Comparison of ENCODE assay signal across 8 cellular contexts in the genomic region with DNA sequence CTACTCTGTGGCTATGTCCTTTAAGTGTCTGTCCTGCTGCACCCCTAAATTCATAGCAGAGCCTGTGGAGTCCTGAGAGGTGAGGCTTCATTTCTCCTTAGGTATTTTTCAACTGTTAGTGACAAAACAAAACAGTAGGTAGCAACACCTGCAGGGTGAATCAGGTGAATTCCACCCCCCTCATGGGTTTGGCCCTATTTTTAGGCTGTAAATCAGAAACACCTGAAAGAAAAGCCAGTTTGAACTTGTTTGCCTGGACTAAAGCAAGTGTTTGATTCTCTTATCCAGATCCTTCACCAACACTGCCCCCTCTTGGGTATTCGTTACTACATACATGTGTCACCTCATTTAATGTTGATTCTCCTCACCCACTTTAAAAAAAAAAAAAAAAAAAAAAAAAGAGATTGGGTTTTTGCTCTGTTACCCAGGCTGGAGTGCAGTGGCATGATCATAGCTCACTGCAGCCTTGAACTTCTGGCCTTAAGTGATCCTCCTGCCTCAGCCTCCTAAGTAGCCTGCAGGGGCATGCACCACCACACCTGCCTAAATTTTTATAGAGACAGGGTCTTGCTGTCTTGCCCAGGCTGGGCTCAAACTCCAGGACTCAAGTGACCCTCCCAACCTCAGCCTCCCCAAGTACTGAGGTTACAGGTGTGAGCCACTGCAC. TPM values are rescaled to one million over a fixed set of nuclear protein-coding genes. Genes with fewer than 3 reads are reported as not detected.
DNase-seq lines count a peak whose midpoint lies in the region; ATAC-seq and TF ChIP-seq lines count a peak whose summit lies in the region.

No MANE protein-coding gene starts in this region.

- peak; percentile 64 for ATAC-seq in HG03175 (IDR thresholded peaks at IDR 0.05; ENCODE audit: unreplicated experiment)

- peak overlapping the region; percentile 20 for H3K27ac Mint-ChIP-seq in activated CD4-positive, alpha-beta memory T cell treated with anti-CD3 and anti-CD28 coated beads for 36 hours

- H3K4me1 ChIP-seq in A673 (ENCODE audit: insufficient read depth, low read length, poor library complexity, severe bottlenecking): no peaks in the 10 kb centered on the region

- H3K4me1 Mint-ChIP-seq in activated CD4-positive, alpha-beta memory T cell treated with anti-CD3 and anti-CD28 coated beads for 36 hours (ENCODE audit: low read depth): peaks cover 28% of the 10 kb centered on the region

- peak; percentile 72 for DNase-seq in A673 (ENCODE audit: low spot score)
- DNase-seq in GM03348 (ENCODE audit: low spot score): peak; percentile 79
- peak; percentile 55 to 74 for DNase-seq in NCI-H524 (lab: John Stamatoyannopoulos, UW)
- DNase-seq in activated CD4-positive, alpha-beta memory T cell treated with anti-CD3 and anti-CD28 coated beads for 36 hours: peak; percentile 24
- peak; percentile 87 for DNase-seq in fibroblast of the aortic adventitia (ENCODE audit: low read depth)
- DNase-seq in retinal pigment epithelial cell (ENCODE audit: low read depth): peak; percentile 58
- no peak for DNase-seq in posterior vena cava (ENCODE audit: low spot score)

- no peaks in the 10 kb centered on the region for H3K36me3 ChIP-seq in A673 (ENCODE audit: insufficient read depth, low read length, poor library complexity, severe bottlenecking)

- H3K36me3 Mint-ChIP-seq in activated CD4-positive, alpha-beta memory T cell treated with anti-CD3 and anti-CD28 coated beads for 36 hours: no peaks in the 10 kb centered on the region

- no peak overlapping the region for H3K4me3 Mint-ChIP-seq in activated CD4-positive, alpha-beta memory T cell treated with anti-CD3 and anti-CD28 coated beads for 36 hours

- H3K27me3 ChIP-seq in A673 (replicated peaks; ENCODE audit: insufficient read depth, low read depth, low read length, poor library complexity): no peaks in the 10 kb centered on the region

- peak; percentile 58 for TF ChIP-seq CTCF in A673 (conservative IDR thresholded peaks at IDR 0.05; ENCODE audit: low read depth, low read length)
- peak; percentile 55 for TF ChIP-seq CTCF in fibroblast of the aortic adventitia (IDR thresholded peaks at IDR 0.05; ENCODE audit: insufficient read depth, low read length)
- TF ChIP-seq CTCF in retinal pigment epithelial cell (conservative IDR thresholded peaks at IDR 0.05; ENCODE audit: low read depth, low read length): peak; percentile 58

- no peak overlapping the region for H3K27ac ChIP-seq in A673 (ENCODE audit: low read depth, low read length, poor library complexity, severe bottlenecking)

- BruUV-seq in A673 (replicated peaks; lab: Mats Ljungman, UMichigan): no TSS peak

- CTCF ChIA-PET in A673 (lab: Charles Lee): no interaction called here
- CTCF ChIA-PET in activated CD4-positive, alpha-beta memory T cell treated with anti-CD3 and anti-CD28 coated beads for 36 hours (lab: Charles Lee): interaction anchor here (0.6 to 2.4 kb wide), 7 partner anchors 13 to 218 kb away, joined by 3 to 14 read pairs (median 8); a partner anchor contains a TSS

- no peaks in the 10 kb centered on the region for H3K9me3 ChIP-seq in A673 (ENCODE audit: low read depth, low read length, poor library complexity, severe bottlenecking)

- H3K4me3 ChIP-seq in A673 (ENCODE audit: low read depth, low read length, poor library complexity, severe bottlenecking): no peak overlapping the region
- no peak overlapping the region for H3K4me3 ChIP-seq in fibroblast of the aortic adventitia (ENCODE audit: low read depth, low read length)
- no peak overlapping the region for H3K4me3 ChIP-seq in retinal pigment epithelial cell (ENCODE audit: low read length)

- POLR2A ChIA-PET in A673 (lab: Charles Lee; ENCODE audit: low non-redundant PET): interaction anchor here (0.7 kb wide), 1 partner anchor 151 kb away, joined by 12 read pairs; no protein-coding TSS in a partner anchor
- POLR2A ChIA-PET in activated CD4-positive, alpha-beta memory T cell treated with anti-CD3 and anti-CD28 coated beads for 36 hours (lab: Charles Lee): no interaction called here

- no peaks in the 10 kb centered on the region for H3K27me3 Mint-ChIP-seq in activated CD4-positive, alpha-beta memory T cell treated with anti-CD3 and anti-CD28 coated beads for 36 hours

- H3K9me3 Mint-ChIP-seq in activated CD4-positive, alpha-beta memory T cell treated with anti-CD3 and anti-CD28 coated beads for 36 hours: no peaks in the 10 kb centered on the region

- intact Hi-C loops in A673 (cut with micrococcal nuclease; ENCODE audit: unreplicated experiment) (loop anchor here (5.0 kb wide), 1 partner anchor 338 kb away; no protein-coding TSS in a partner anchor), posterior vena cava (cut with DNase I) (no loop called here)
- intact Hi-C loops in activated CD4-positive, alpha-beta memory T cell treated with anti-CD3 and anti-CD28 coated beads for 36 hours (cut with micrococcal nuclease): loop anchor here (1.0 to 5.0 kb wide), 5 partner anchors 75 to 343 kb away; a partner anchor contains a TSS

RNA-seq across cellular contexts. Expression of a gene that starts 10.3 kb away (rescaled TPM):
- total RNA-seq in A673 (2021) (not detected in 2 replicates), fibroblast of the aortic adventitia (ENCODE audit: low replicate concordance) (not detected in 2 replicates), posterior vena cava (not detected)
- total RNA-seq in activated CD4-positive, alpha-beta memory T cell treated with anti-CD3 and anti-CD28 coated beads for 36 hours: not detected

RNA-seq across cellular contexts. Expression of a gene that starts 18.5 kb away (rescaled TPM):
- total RNA-seq in A673 (2021): 10.4 and 10.9 TPM in 2 replicates
- total RNA-seq in activated CD4-positive, alpha-beta memory T cell treated with anti-CD3 and anti-CD28 coated beads for 36 hours: 1 to 10 TPM; 5.0 to 5.1 TPM
- total RNA-seq in fibroblast of the aortic adventitia (ENCODE audit: low replicate concordance): 11.6 and 16.6 TPM in 2 replicates
- total RNA-seq in posterior vena cava: 1 to 10 TPM; 8.8 to 9.8 TPM

Comparison
In these comparisons a context has a peak if more than half of its experiments do, and no peak if none do; other contexts are left out.
1. intact Hi-C loops: an anchor here in A673 (5.0 kb wide) and activated CD4-positive, alpha-beta memory T cell treated with anti-CD3 and anti-CD28 coated beads for 36 hours (1.0 to 5.0 kb wide); none called in posterior vena cava.